1 cellular context compared by ENCODE assay signal in genomic region chr17:39450847-39451581, GRCh38.
TF ChIP-seq lines count a peak whose summit lies in the region.

Gene MED1 (minus strand): TSS chr17:39451263. CDS start chr17:39451062, 201 bp downstream.

TF ChIP-seq in K562, 482 proteins besides CTCF, POLR2A, EP300 and RAD21 (continued from another document and continues in another):
- TF ChIP-seq MGA (IDR thresholded peaks at IDR 0.05) (peak; percentile 75; the same call in 1 of the 2 replicates), HCFC1 (IDR thresholded peaks at IDR 0.05; ENCODE audit: low read depth, low read length) (peak; percentile 35), MAZ (CRISPR knock-in tag; conservative IDR thresholded peaks at IDR 0.05 in 1 of 2, IDR thresholded peaks at IDR 0.05 in 1 of 2) (0 out of 4 replicates have a peak, but pooled peaks of 1 of the 2 experiments have one; percentile 30), GTF2B (IDR thresholded peaks at IDR 0.05; ENCODE audit: extremely low read depth, insufficient read length) (peak; percentile 65), EP400 (IDR thresholded peaks at IDR 0.05) (peak; percentile 81), NR4A1 (CRISPR knock-in tag; IDR thresholded peaks at IDR 0.05) (0 out of 2 replicates have a peak, but pooled peaks have one; percentile 44), NR4A1 (tag; IDR thresholded peaks at IDR 0.05) (no peak), NFE2L1 (tag; IDR thresholded peaks at IDR 0.05; ENCODE audit: borderline replicate concordance, low read depth) (no peak), ZNF589 (CRISPR knock-in tag; IDR thresholded peaks at IDR 0.05; ENCODE audit: low read depth) (0 out of 2 replicates have a peak, but pooled peaks have one; percentile 60), POLR2H (tag; IDR thresholded peaks at IDR 0.05; ENCODE audit: low read depth) (peak; percentile 94), VEZF1 (CRISPR knock-in tag; IDR thresholded peaks at IDR 0.05) (peak; percentile 60), HLTF (IDR thresholded peaks at IDR 0.05) (0 out of 2 replicates have a peak, but pooled peaks have one; percentile 24), GABPB2 (CRISPR knock-in tag; conservative IDR thresholded peaks at IDR 0.05) (no peak), ZNF518B (CRISPR knock-in tag; IDR thresholded peaks at IDR 0.05) (no peak), KLF16 (IDR thresholded peaks at IDR 0.05) (no peak), MAFF (IDR thresholded peaks at IDR 0.05; ENCODE audit: low read length) (peak; percentile 73), MNT (conservative IDR thresholded peaks at IDR 0.05) (peak; percentile 22 to 70; a peak in 2 of 4 replicates), YY1 (IDR thresholded peaks at IDR 0.05; ENCODE audit: borderline replicate concordance in 1 of 3, control insufficient read depth in 1 of 3, extremely low read depth in 1 of 3, insufficient read depth in 3 of 3, insufficient read length in 1 of 3, insufficient replicate concordance in 2 of 3, low read depth in 1 of 3, low read length in 2 of 3) (peak; percentile 89 to 97 (median 95)), ZHX1 (conservative IDR thresholded peaks at IDR 0.05; ENCODE audit: low read length) (peak; percentile 91; the same call in 1 of the 2 replicates), PKNOX1 (IDR thresholded peaks at IDR 0.05) (0 out of 2 replicates have a peak, but pooled peaks have one; percentile 26), CREM (IDR thresholded peaks at IDR 0.05; ENCODE audit: low read depth) (peak; percentile 47; the same call in 1 of the 2 replicates), GABPB1 (CRISPR knock-in tag; IDR thresholded peaks at IDR 0.05) (0 out of 2 replicates have a peak, but pooled peaks have one; percentile 12), ZNF384 (IDR thresholded peaks at IDR 0.05; ENCODE audit: low read depth, low read length) (peak; percentile 49; the same call in 1 of the 2 replicates)
